In genomic region chr21:37204580-37204979, GRCh38 we compare ENCODE assay signal across 24 cellular contexts.
"Had no signal": no experiment of that assay in that cellular context is flagged by ENCODE, and none has a peak within 500 bp of the region (broad histone marks: within the 10 kb centered on the region; RNA-seq: fewer than 3 reads in every experiment).

No MANE protein-coding gene starts in this region.

- H3K4me3 Mint-ChIP-seq: activated CD8-positive, alpha-beta memory T cell treated with anti-CD3 and anti-CD28 coated beads, Interleukin-2, amount 10 ng/mL, durations not matched to agents 7 days and 5 days; activated T-cell treated with anti-CD3 and anti-CD28 coated beads, Interleukin-2, amount 50 U/mL, for 24 hours; immature natural killer cell; neural progenitor cell had no signal

- H3K9me3 Mint-ChIP-seq: activated naive CD4-positive, alpha-beta T cell treated with anti-CD3 and anti-CD28 coated beads, Interleukin-2, amount 50 U/mL, for 72 hours; activated T-cell treated with anti-CD3 and anti-CD28 coated beads, Interleukin-2, amount 50 U/mL, for 24 hours; immature natural killer cell; neural progenitor cell had no signal

- H3K4me1 ChIP-seq: neural progenitor cell had no signal

- DNase-seq: activated CD4-positive, CD25-positive, alpha-beta regulatory T cell treated with anti-CD3 and anti-CD28 coated beads, Interleukin-2, amount 50 U/mL, for 72 hours; activated CD8-positive, alpha-beta memory T cell treated with anti-CD3 and anti-CD28 coated beads, Interleukin-2, amount 10 ng/mL, durations not matched to agents 7 days and 5 days; activated T-cell treated with anti-CD3 and anti-CD28 coated beads, Interleukin-2, amount 50 U/mL, for 24 hours; amniotic stem cell; body of pancreas; caudate nucleus; effector CD4-positive, alpha-beta T cell; foreskin melanocyte; head of caudate nucleus; immature natural killer cell; left colon; pancreas; retina; stimulated activated CD4-positive, alpha-beta T cell treated with anti-CD3 and anti-CD28 coated beads, Interleukin-15, amount 100 ng/mL, for 24 hours; stimulated activated CD4-positive, alpha-beta T cell treated with anti-CD3 and anti-CD28 coated beads, Interleukin-4, amount 100 ng/mL, for 1 hour; stimulated activated naive CD4-positive, alpha-beta T cell; T-helper 1 cell; T1000; tibial artery had no signal

- H3K27me3 Mint-ChIP-seq: activated CD8-positive, alpha-beta memory T cell treated with anti-CD3 and anti-CD28 coated beads, Interleukin-2, amount 10 ng/mL, durations not matched to agents 7 days and 5 days; activated T-cell treated with anti-CD3 and anti-CD28 coated beads, Interleukin-2, amount 50 U/mL, for 24 hours had no signal

- H3K27me3 ChIP-seq: body of pancreas, esophagus muscularis mucosa, neural progenitor cell, pancreas, tibial artery had no signal

- H3K27ac ChIP-seq: body of pancreas, coronary artery, esophagus muscularis mucosa, neural progenitor cell, pancreas, tibial artery had no signal

- H3K36me3 ChIP-seq: neural progenitor cell had no signal

- ATAC-seq: activated CD8-positive, alpha-beta memory T cell treated with anti-CD3 and anti-CD28 coated beads, Interleukin-2, amount 10 ng/mL, durations not matched to agents 7 days and 5 days; activated naive CD4-positive, alpha-beta T cell treated with anti-CD3 and anti-CD28 coated beads, Interleukin-2, amount 50 U/mL, for 72 hours; body of pancreas; left colon; pancreas had no signal

- H3K4me3 ChIP-seq: body of pancreas, coronary artery, esophagus muscularis mucosa, lung, neural progenitor cell, pancreas, tibial artery had no signal

- H3K9me3 ChIP-seq: esophagus muscularis mucosa, pancreas, tibial artery had no signal

- H3K27ac Mint-ChIP-seq: activated CD8-positive, alpha-beta memory T cell treated with anti-CD3 and anti-CD28 coated beads, Interleukin-2, amount 10 ng/mL, durations not matched to agents 7 days and 5 days; activated naive CD4-positive, alpha-beta T cell treated with anti-CD3 and anti-CD28 coated beads, Interleukin-2, amount 50 U/mL, for 72 hours; activated T-cell treated with anti-CD3 and anti-CD28 coated beads, Interleukin-2, amount 50 U/mL, for 24 hours; neural progenitor cell had no signal
